In genomic region chr19:20664917-20665781, GRCh38 we compare ENCODE assay signal across 10 cellular contexts. TPM values are rescaled to one million over a fixed set of nuclear protein-coding genes. Genes with fewer than 3 reads are reported as not detected.
A peak's percentile ranks its signal among the peaks of the same experiment; 100 is the strongest.
DNase-seq lines count a peak whose midpoint lies in the region; ATAC-seq and TF ChIP-seq lines count a peak whose summit lies in the region.
"Had no signal": no experiment of that assay in that cellular context is flagged by ENCODE, and none has a peak within 500 bp of the region (broad histone marks: within the 10 kb centered on the region; RNA-seq: fewer than 3 reads in every experiment).

No MANE protein-coding gene starts in this region.

- H3K36me3 ChIP-seq in breast epithelium: no peaks in the 10 kb centered on the region
- no peaks in the 10 kb centered on the region for H3K36me3 ChIP-seq in esophagus (ENCODE audit: control insufficient read depth in 2 of 2, insufficient read depth in 2 of 2, low read length in 1 of 2)
- H3K36me3 ChIP-seq in muscle layer of duodenum (ENCODE audit: control insufficient read depth in 1 of 2, insufficient read depth in 2 of 2, low read length in 2 of 2): no peaks in the 10 kb centered on the region

- H3K9me3 Mint-ChIP-seq in MCF 10A (ENCODE audit: unreplicated experiment): peaks cover 8% of the 10 kb centered on the region

- DNase-seq in breast epithelium (ENCODE audit: low spot score in 2 of 2) (no peak), MCF 10A (ENCODE audit: unreplicated experiment) (no peak), NK-92 (lab: John Stamatoyannopoulos, UW; ENCODE audit: unreplicated experiment) (no peak)
- no peak for DNase-seq in activated naive CD4-positive, alpha-beta T cell (lab: John Stamatoyannopoulos, UW)
- DNase-seq in activated CD4-positive, alpha-beta T cell treated with anti-CD3 and anti-CD28 coated beads, Interleukin-2, amount 50 U/mL, for 48 hours: no peak
- DNase-seq: activated CD8-positive, alpha-beta memory T cell treated with anti-CD3 and anti-CD28 coated beads, Interleukin-2, amount 10 ng/mL, durations not matched to agents 7 days and 5 days; NK-92 treated with Interleukin-12 subunit alpha and Interleukin-12 subunit beta, amount 100 ng/mL, for 24 hours had no signal

- H3K9me3 ChIP-seq in breast epithelium (no peaks in the 10 kb centered on the region), esophagus (ENCODE audit: control insufficient read depth in 2 of 2, insufficient read depth in 1 of 2, low read depth in 1 of 2, low read length in 1 of 2) (peaks cover 3 to 9% of the 10 kb centered on the region in 2 donors), muscle layer of duodenum (ENCODE audit: control insufficient read depth in 1 of 2, low read length in 2 of 2) (no peaks in the 10 kb centered on the region)

- TF ChIP-seq CTCF in breast epithelium (IDR thresholded peaks at IDR 0.05): no peak
- TF ChIP-seq CTCF in MCF 10A (IDR thresholded peaks at IDR 0.05; ENCODE audit: unreplicated experiment): no peak

- no peaks in the 10 kb centered on the region for H3K27me3 Mint-ChIP-seq in MCF 10A (ENCODE audit: insufficient read depth, unreplicated experiment)
- H3K27me3 Mint-ChIP-seq: activated CD8-positive, alpha-beta memory T cell treated with anti-CD3 and anti-CD28 coated beads, Interleukin-2, amount 10 ng/mL, durations not matched to agents 7 days and 5 days had no signal

- H3K4me1 Mint-ChIP-seq in MCF 10A (ENCODE audit: insufficient read depth, unreplicated experiment): no peaks in the 10 kb centered on the region

- TF ChIP-seq POLR2A in breast epithelium (IDR thresholded peaks at IDR 0.05): no peak

- no peaks in the 10 kb centered on the region for H3K36me3 Mint-ChIP-seq in MCF 10A (ENCODE audit: insufficient read depth, unreplicated experiment)

- no peak overlapping the region for H3K27ac Mint-ChIP-seq in MCF 10A (ENCODE audit: low read depth, unreplicated experiment)

- intact Hi-C loops in breast epithelium (cut with DNase I; ENCODE audit: low total_unique reads): loop anchor here (10.0 kb wide), 1 partner anchor 1850 kb away; no protein-coding TSS in a partner anchor
- intact Hi-C loops in MCF 10A (cut with micrococcal nuclease): no loop called here

- H3K4me3 Mint-ChIP-seq in MCF 10A (ENCODE audit: unreplicated experiment): no peak overlapping the region

- H3K4me1 ChIP-seq in breast epithelium: no peaks in the 10 kb centered on the region
- peaks cover 3 to 4% of the 10 kb centered on the region in 2 donors for H3K4me1 ChIP-seq in esophagus (ENCODE audit: control insufficient read depth in 2 of 2, insufficient read depth in 2 of 2, low read length in 1 of 2)
- H3K4me1 ChIP-seq in muscle layer of duodenum (ENCODE audit: control insufficient read depth in 1 of 2, insufficient read depth in 2 of 2, low read length in 2 of 2): no peaks in the 10 kb centered on the region

- H3K4me3 ChIP-seq in breast epithelium (peak overlapping the region in 2 of 3 donors; percentile 3 to 52), esophagus (ENCODE audit: low read depth in 1 of 2, low read length in 2 of 2) (no peak overlapping the region), muscle layer of duodenum (ENCODE audit: low read depth in 1 of 2, low read length in 2 of 2) (peak overlapping the region in 1 of 2 donors; percentile 43)

- no peaks in the 10 kb centered on the region for H3K27me3 ChIP-seq in breast epithelium
- no peaks in the 10 kb centered on the region for H3K27me3 ChIP-seq in esophagus (ENCODE audit: control insufficient read depth in 1 of 2, insufficient read depth in 2 of 2, low read length in 2 of 2)
- no peaks in the 10 kb centered on the region for H3K27me3 ChIP-seq in muscle layer of duodenum (ENCODE audit: low read depth, low read length)

- POLR2A ChIA-PET in MCF 10A (lab: Yijun Ruan, JAX): interaction anchor here (0.7 kb wide), 1 partner anchor 49 kb away, joined by 3 read pairs; no protein-coding TSS in a partner anchor

- H3K27ac ChIP-seq in breast epithelium: peak overlapping the region; percentile 40 to 73
- H3K27ac ChIP-seq in esophagus (ENCODE audit: low read depth in 2 of 2, low read length in 1 of 2): peak overlapping the region; percentile 37 to 71
- peak overlapping the region; percentile 8 for H3K27ac ChIP-seq in muscle layer of duodenum (ENCODE audit: low read length)

- 58 to 65% methylated on average over 22 of the region's 22 CpGs for WGBS in esophagus, 2 donors

- BruUV-seq in MCF 10A (replicated peaks; lab: Mats Ljungman, UMichigan): no TSS peak

- no peak for ATAC-seq in GM21528 (IDR thresholded peaks at IDR 0.05; ENCODE audit: low FRiP score, unreplicated experiment)
- ATAC-seq: activated CD8-positive, alpha-beta memory T cell treated with anti-CD3 and anti-CD28 coated beads, Interleukin-2, amount 10 ng/mL, durations not matched to agents 7 days and 5 days had no signal

- CTCF ChIA-PET in MCF 10A (lab: Yijun Ruan, JAX): interaction anchor here (0.6 kb wide), 1 partner anchor 869 kb away, joined by 3 read pairs; no protein-coding TSS in a partner anchor

RNA-seq across cellular contexts. Expression of gene ZNF626, which starts 3.8 kb away (rescaled TPM):
- 10 to 100 TPM; 14.7 to 40.0 (median 21.0) TPM for total RNA-seq in breast epithelium
- not detected in 2 replicates for total RNA-seq in MCF 10A (2022)
- polyA plus RNA-seq in esophagus: 1 to 10 TPM; 1.6 to 2.1 TPM

Comparison
In these comparisons a context has a peak if more than half of its experiments do, and no peak if none do; other contexts are left out.
1. RNA of gene ZNF626, which starts 3.8 kb away (total RNA-seq): 14.7 to 40.0 TPM in breast epithelium; not detected in MCF 10A; every median in the first group is over 10 times any median in the second.
2. H3K4me3 ChIP-seq: peak in breast epithelium (2 of 3); none in esophagus (0 of 2).
3. Peak in every context shown above with its lines, with median percentiles within 50 percentile points of each other: H3K27ac ChIP-seq.